In the genomic region with DNA sequence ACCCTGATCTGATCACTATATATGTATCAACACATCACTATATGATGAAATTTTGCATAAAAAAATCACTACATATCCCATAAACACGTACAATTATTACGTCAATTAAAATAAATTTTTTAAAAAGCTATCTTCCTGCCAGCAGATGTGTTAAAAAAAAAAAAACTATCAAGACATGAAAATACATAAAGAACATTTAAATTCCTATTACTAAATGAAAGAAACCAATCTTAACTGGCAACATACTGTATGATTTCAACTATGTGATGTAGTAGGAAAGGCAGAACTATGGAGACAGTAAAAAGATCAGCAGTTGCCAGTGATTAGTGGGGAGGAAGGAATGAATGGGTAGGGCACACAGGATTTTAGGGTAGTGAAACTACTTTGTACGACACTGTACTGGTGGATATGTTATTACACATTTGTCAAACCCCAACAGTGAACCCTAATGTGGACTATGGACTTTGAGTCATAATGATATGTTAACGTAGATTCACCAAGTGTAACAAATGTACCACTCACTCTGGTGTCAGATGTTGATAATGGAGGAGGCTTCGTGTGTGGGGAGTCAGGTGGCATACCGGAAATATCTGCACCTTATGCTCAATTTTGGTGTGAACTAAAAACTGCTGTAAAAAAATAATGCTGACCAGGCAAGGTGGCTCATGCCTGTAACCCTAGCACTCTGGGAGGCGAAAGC, we compare ENCODE assay signal across 1 cellular context.
TF ChIP-seq lines count a peak whose summit lies in the region.

No MANE protein-coding gene starts in this region.

TF ChIP-seq in HepG2, 621 proteins besides CTCF, POLR2A, EP300 and RAD21 (continued from another document and continues in another):
- TF ChIP-seq CEBPZ (IDR thresholded peaks at IDR 0.05; ENCODE audit: low read length) (no peak), ZNF547 (CRISPR knock-in tag; IDR thresholded peaks at IDR 0.05) (no peak), KDM4B (CRISPR knock-in tag; IDR thresholded peaks at IDR 0.05) (no peak), AHDC1 (CRISPR knock-in tag; IDR thresholded peaks at IDR 0.05; ENCODE audit: borderline replicate concordance) (peak; percentile 29; the same call in 1 of the 2 replicates), RFX5 (IDR thresholded peaks at IDR 0.05; ENCODE audit: low read depth, low read length) (no peak), ZNF549 (CRISPR knock-in tag; IDR thresholded peaks at IDR 0.05) (no peak), REST (IDR thresholded peaks at IDR 0.05; ENCODE audit: borderline replicate concordance in 1 of 2, low read depth in 1 of 2, low read length in 2 of 2) (no peak), ZNF274 (CRISPR knock-in tag; IDR thresholded peaks at IDR 0.05) (no peak), ZNF407 (CRISPR knock-in tag; IDR thresholded peaks at IDR 0.05; ENCODE audit: not compliant biosample characterization) (no peak), ZNF772 (CRISPR knock-in tag; IDR thresholded peaks at IDR 0.05) (0 out of 2 replicates have a peak, but pooled peaks have one; percentile 45), ZNF562 (CRISPR knock-in tag; IDR thresholded peaks at IDR 0.05; ENCODE audit: borderline replicate concordance) (no peak), JARID2 (CRISPR knock-in tag; IDR thresholded peaks at IDR 0.05; ENCODE audit: insufficient replicate concordance) (no peak), NFYB (CRISPR knock-in tag; IDR thresholded peaks at IDR 0.05) (no peak), MYNN (CRISPR knock-in tag; IDR thresholded peaks at IDR 0.05; ENCODE audit: low read depth) (no peak), ATAD3A (CRISPR knock-in tag; IDR thresholded peaks at IDR 0.05) (no peak), RARG (CRISPR knock-in tag; IDR thresholded peaks at IDR 0.05; ENCODE audit: low read depth) (no peak), SOX5 (CRISPR knock-in tag; IDR thresholded peaks at IDR 0.05; ENCODE audit: borderline replicate concordance) (peak; percentile 65), RBM22 (optimal IDR thresholded peaks at IDR 0.05; ENCODE audit: low read length) (no peak), CEBPB (IDR thresholded peaks at IDR 0.05; ENCODE audit: borderline replicate concordance, low read depth, low read length) (no peak), HNF1B (CRISPR knock-in tag; IDR thresholded peaks at IDR 0.05) (no peak)
- TF ChIP-seq, protein P1, sequence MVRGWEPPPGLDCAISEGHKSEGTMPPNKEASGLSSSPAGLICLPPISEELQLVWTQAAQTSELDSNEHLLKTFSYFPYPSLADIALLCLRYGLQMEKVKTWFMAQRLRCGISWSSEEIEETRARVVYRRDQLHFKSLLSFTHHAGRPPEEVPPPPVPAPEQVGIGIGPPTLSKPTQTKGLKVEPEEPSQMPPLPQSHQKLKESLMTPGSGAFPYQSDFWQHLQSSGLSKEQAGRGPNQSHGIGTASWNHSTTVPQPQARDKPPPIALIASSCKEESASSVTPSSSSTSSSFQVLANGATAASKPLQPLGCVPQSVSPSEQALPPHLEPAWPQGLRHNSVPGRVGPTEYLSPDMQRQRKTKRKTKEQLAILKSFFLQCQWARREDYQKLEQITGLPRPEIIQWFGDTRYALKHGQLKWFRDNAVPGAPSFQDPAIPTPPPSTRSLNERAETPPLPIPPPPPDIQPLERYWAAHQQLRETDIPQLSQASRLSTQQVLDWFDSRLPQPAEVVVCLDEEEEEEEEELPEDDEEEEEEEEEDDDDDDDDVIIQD (CRISPR knock-in tag; IDR thresholded peaks at IDR 0.05; ENCODE audit: low read depth) = peak; percentile 92
- TF ChIP-seq, protein P2, sequence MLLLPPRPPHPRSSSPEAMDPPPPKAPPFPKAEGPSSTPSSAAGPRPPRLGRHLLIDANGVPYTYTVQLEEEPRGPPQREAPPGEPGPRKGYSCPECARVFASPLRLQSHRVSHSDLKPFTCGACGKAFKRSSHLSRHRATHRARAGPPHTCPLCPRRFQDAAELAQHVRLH (CRISPR knock-in tag; IDR thresholded peaks at IDR 0.05; ENCODE audit: borderline replicate concordance, low read depth) = peak; percentile 65; the same call in 1 of the 2 replicates
